In genomic region chr7:34044734-34045353, GRCh38 we compare ENCODE assay signal across 27 cellular contexts.
"Had no signal": no experiment of that assay in that cellular context is flagged by ENCODE, and none has a peak within 500 bp of the region (broad histone marks: within the 10 kb centered on the region; RNA-seq: fewer than 3 reads in every experiment).

No MANE protein-coding gene starts in this region.

- H3K27ac Mint-ChIP-seq: activated CD4-positive, alpha-beta memory T cell treated with anti-CD3 and anti-CD28 coated beads, Interleukin-2, amount 10 ng/mL, durations not matched to agents 7 days and 5 days; activated naive CD4-positive, alpha-beta T cell treated with anti-CD3 and anti-CD28 coated beads, Interleukin-2, amount 10 ng/mL, durations not matched to agents 7 days and 5 days; activated naive CD8-positive, alpha-beta T cell treated with anti-CD3 and anti-CD28 coated beads for 36 hours; activated T-cell treated with anti-CD3 and anti-CD28 coated beads, Interleukin-2, amount 50 U/mL, for 72 hours; activated T-helper 2 cell treated with anti-CD3 and anti-CD28 coated beads, Interferon-gamma antibody, Interleukin-2, Interleukin-4, amounts not matched to agents 10 μg/mL and 5 μg/mL and 100 μg/mL, durations not matched to agents 14 hours and 24 hours and 36 hours; T-helper 17 cell had no signal

- H3K27me3 ChIP-seq: adrenal gland, breast epithelium, Peyer's patch, SJSA1 had no signal

- H3K4me3 ChIP-seq: adrenal gland, breast epithelium, K562, Peyer's patch, SJSA1 had no signal

- H3K4me3 Mint-ChIP-seq: activated CD4-positive, alpha-beta memory T cell treated with anti-CD3 and anti-CD28 coated beads, Interleukin-2, amount 10 ng/mL, durations not matched to agents 7 days and 5 days; activated naive CD4-positive, alpha-beta T cell treated with anti-CD3 and anti-CD28 coated beads, Interleukin-2, amount 10 ng/mL, durations not matched to agents 7 days and 5 days; activated naive CD8-positive, alpha-beta T cell treated with anti-CD3 and anti-CD28 coated beads for 36 hours; activated T-cell treated with anti-CD3 and anti-CD28 coated beads, Interleukin-2, amount 50 U/mL, for 72 hours; central memory CD8-positive, alpha-beta T cell; T-helper 17 cell had no signal

- H3K36me3 ChIP-seq: adrenal gland, breast epithelium had no signal

- H3K27ac ChIP-seq: adrenal gland, breast epithelium, Peyer's patch, RWPE1, SJSA1 had no signal

- DNase-seq: activated CD4-positive, alpha-beta memory T cell treated with anti-CD3 and anti-CD28 coated beads, Interleukin-2, amount 10 ng/mL, durations not matched to agents 7 days and 5 days; activated CD4-positive, alpha-beta T cell treated with anti-CD3 and anti-CD28 coated beads, Interleukin-2, amount 50 U/mL, for 1 hour; activated CD4-positive, CD25-positive, alpha-beta regulatory T cell; activated CD8-positive, alpha-beta memory T cell treated with anti-CD3 and anti-CD28 coated beads, Interleukin-2, amount 50 U/mL, for 4 hours; activated gamma-delta T cell treated with Interleukin-2 at 50 U/mL for 16 hours; activated naive CD4-positive, alpha-beta T cell treated with anti-CD3 and anti-CD28 coated beads, Interleukin-2, amount 10 ng/mL, durations not matched to agents 7 days and 5 days; activated naive CD8-positive, alpha-beta T cell treated with anti-CD3 and anti-CD28 coated beads for 36 hours; activated T-cell treated with anti-CD3 and anti-CD28 coated beads, Interleukin-2, amount 50 U/mL, for 72 hours; adrenal gland; anterior cingulate cortex; Karpas-422; NCI-H1105 treated with DMSO at 0.1 percent for 48 hours; NCI-H1436 treated with DMSO at 0.1 percent for 48 hours; NCI-H187; NCI-H2081; NCI-H510A treated with DMSO at 0.1 percent for 48 hours; NCI-H69; Peyer's patch; Right ventricle myocardium superior; T-helper 17 cell; T-helper 9 cell had no signal

- H3K4me1 Mint-ChIP-seq: activated CD4-positive, alpha-beta memory T cell treated with anti-CD3 and anti-CD28 coated beads, Interleukin-2, amount 10 ng/mL, durations not matched to agents 7 days and 5 days; activated naive CD4-positive, alpha-beta T cell treated with anti-CD3 and anti-CD28 coated beads, Interleukin-2, amount 10 ng/mL, durations not matched to agents 7 days and 5 days; activated naive CD8-positive, alpha-beta T cell treated with anti-CD3 and anti-CD28 coated beads for 36 hours; central memory CD8-positive, alpha-beta T cell; T-helper 17 cell had no signal

- H3K4me1 ChIP-seq: adrenal gland, breast epithelium, Peyer's patch had no signal

- H3K9me3 ChIP-seq: adrenal gland, breast epithelium, Peyer's patch, SJSA1 had no signal

- H3K36me3 Mint-ChIP-seq: activated naive CD4-positive, alpha-beta T cell treated with anti-CD3 and anti-CD28 coated beads, Interleukin-2, amount 10 ng/mL, durations not matched to agents 7 days and 5 days; activated naive CD8-positive, alpha-beta T cell treated with anti-CD3 and anti-CD28 coated beads for 36 hours had no signal

- H3K27me3 Mint-ChIP-seq: activated CD4-positive, alpha-beta memory T cell treated with anti-CD3 and anti-CD28 coated beads, Interleukin-2, amount 10 ng/mL, durations not matched to agents 7 days and 5 days; activated naive CD4-positive, alpha-beta T cell treated with anti-CD3 and anti-CD28 coated beads, Interleukin-2, amount 10 ng/mL, durations not matched to agents 7 days and 5 days; central memory CD8-positive, alpha-beta T cell had no signal

- H3K9me3 Mint-ChIP-seq: activated CD4-positive, alpha-beta memory T cell treated with anti-CD3 and anti-CD28 coated beads, Interleukin-2, amount 10 ng/mL, durations not matched to agents 7 days and 5 days; activated naive CD4-positive, alpha-beta T cell treated with anti-CD3 and anti-CD28 coated beads, Interleukin-2, amount 10 ng/mL, durations not matched to agents 7 days and 5 days; activated naive CD8-positive, alpha-beta T cell treated with anti-CD3 and anti-CD28 coated beads for 36 hours; activated T-helper 2 cell treated with anti-CD3 and anti-CD28 coated beads, Interferon-gamma antibody, Interleukin-2, Interleukin-4, amounts not matched to agents 10 μg/mL and 5 μg/mL and 100 μg/mL, durations not matched to agents 14 hours and 24 hours and 36 hours; central memory CD8-positive, alpha-beta T cell had no signal
